ENCODE assay signal across 17 cellular contexts in genomic region chr9:69583641-69584234, GRCh38.
DNase-seq lines count a peak whose midpoint lies in the region; ATAC-seq and TF ChIP-seq lines count a peak whose summit lies in the region.
"Had no signal": no experiment of that assay in that cellular context is flagged by ENCODE, and none has a peak within 500 bp of the region (broad histone marks: within the 10 kb centered on the region; RNA-seq: fewer than 3 reads in every experiment).

No MANE protein-coding gene starts in this region.

- DNase-seq in DMS 273 (lab: John Stamatoyannopoulos, UW; ENCODE audit: unreplicated experiment) (peak; percentile 2), DMS 273 treated with DMSO at 0.1 percent for 48 hours (lab: John Stamatoyannopoulos, UW) (no peak), NCI-H82 (lab: John Stamatoyannopoulos, UW) (peak; percentile 72), WERI-Rb-1 (peak; percentile 60), smooth muscle cell of the brain vasculature (ENCODE audit: low read depth, low spot score) (peak; percentile 9), AG08396 (ENCODE audit: low spot score) (no peak), cerebellar nuclear complex (lab: John Stamatoyannopoulos, UW) (no peak)
- DNase-seq: AML-193; CD4-positive, alpha-beta memory T cell; DND-41; GDM1; HCEC 1CT; HFFc6 had no signal

- TF ChIP-seq CTCF in WERI-Rb-1 (IDR thresholded peaks at IDR 0.05; ENCODE audit: low read depth, low read length) = no peak

- H3K9me3 ChIP-seq in WERI-Rb-1 (ENCODE audit: severe bottlenecking) = no peaks in the 10 kb centered on the region

- H3K36me3 ChIP-seq in WERI-Rb-1 = no peaks in the 10 kb centered on the region

- no peak for ATAC-seq in GM18858 (IDR thresholded peaks at IDR 0.05; ENCODE audit: unreplicated experiment)
- ATAC-seq: HepG2 had no signal

- H3K4me3 ChIP-seq in WERI-Rb-1 (ENCODE audit: low read depth, low read length) = no peak overlapping the region

- H3K27ac ChIP-seq in WERI-Rb-1 = no peak overlapping the region
- H3K27ac ChIP-seq: 22Rv1, C4-2B had no signal

- H3K27me3 ChIP-seq in WERI-Rb-1 (ENCODE audit: insufficient read depth, low read depth, severe bottlenecking) = no peaks in the 10 kb centered on the region

Comparison
In these comparisons a context has a peak if more than half of its experiments do, and no peak if none do; other contexts are left out.
1. DNase-seq: peak in DMS 273 (single experiment), NCI-H82 (single experiment), WERI-Rb-1 (single experiment) and smooth muscle cell of the brain vasculature (single experiment); none in DMS 273 treated with DMSO at 0.1 percent for 48 hours (single experiment), AG08396 (single experiment) and cerebellar nuclear complex (0 of 2).